In genomic region chr1:52288286-52288685, GRCh38 we compare ENCODE assay signal across 15 cellular contexts.
DNase-seq lines count a peak whose midpoint lies in the region; ATAC-seq and TF ChIP-seq lines count a peak whose summit lies in the region.
"Had no signal": no experiment of that assay in that cellular context is flagged by ENCODE, and none has a peak within 500 bp of the region (broad histone marks: within the 10 kb centered on the region; RNA-seq: fewer than 3 reads in every experiment).

No MANE protein-coding gene starts in this region.

- H3K4me1 Mint-ChIP-seq in activated naive CD8-positive, alpha-beta T cell treated with anti-CD3 and anti-CD28 coated beads, Interleukin-2, amount 50 U/mL, for 24 hours, result no peaks in the 10 kb centered on the region
- no peaks in the 10 kb centered on the region for H3K4me1 Mint-ChIP-seq in activated naive CD8-positive, alpha-beta T cell treated with anti-CD3 and anti-CD28 coated beads for 36 hours
- H3K4me1 Mint-ChIP-seq in endodermal cell, result no peaks in the 10 kb centered on the region

- H3K36me3 ChIP-seq in WERI-Rb-1, result no peaks in the 10 kb centered on the region
- no peaks in the 10 kb centered on the region for H3K36me3 ChIP-seq in endodermal cell (ENCODE audit: control insufficient read depth, insufficient read depth, low read length)

- H3K9me3 Mint-ChIP-seq in activated naive CD8-positive, alpha-beta T cell treated with anti-CD3 and anti-CD28 coated beads, Interleukin-2, amount 50 U/mL, for 24 hours, result no peaks in the 10 kb centered on the region
- no peaks in the 10 kb centered on the region for H3K9me3 Mint-ChIP-seq in activated naive CD8-positive, alpha-beta T cell treated with anti-CD3 and anti-CD28 coated beads for 36 hours
- H3K9me3 Mint-ChIP-seq in endodermal cell, result no peaks in the 10 kb centered on the region

- no peaks in the 10 kb centered on the region for H3K9me3 ChIP-seq in WERI-Rb-1 (ENCODE audit: severe bottlenecking)
- H3K9me3 ChIP-seq in endodermal cell (ENCODE audit: control insufficient read depth, low read length), result no peaks in the 10 kb centered on the region

- no peaks in the 10 kb centered on the region for H3K4me1 ChIP-seq in endodermal cell (ENCODE audit: control insufficient read depth, insufficient read depth, low read length)

- H3K27me3 Mint-ChIP-seq in activated naive CD8-positive, alpha-beta T cell treated with anti-CD3 and anti-CD28 coated beads, Interleukin-2, amount 50 U/mL, for 24 hours, result no peaks in the 10 kb centered on the region
- H3K27me3 Mint-ChIP-seq in activated naive CD8-positive, alpha-beta T cell treated with anti-CD3 and anti-CD28 coated beads for 36 hours, result no peaks in the 10 kb centered on the region
- H3K27me3 Mint-ChIP-seq in endodermal cell (ENCODE audit: insufficient read depth), result no peaks in the 10 kb centered on the region

- DNase-seq in activated naive CD8-positive, alpha-beta T cell treated with anti-CD3 and anti-CD28 coated beads, Interleukin-2, amount 50 U/mL, for 24 hours, result no peak
- DNase-seq in activated naive CD8-positive, alpha-beta T cell treated with anti-CD3 and anti-CD28 coated beads for 36 hours, result no peak
- peak; percentile 17 for DNase-seq in RPMI7951 (ENCODE audit: low read depth)
- peak; percentile 50 for DNase-seq in fibroblast of peridontal ligament (ENCODE audit: extremely low read depth)
- no peak for DNase-seq in NCI-H774 (lab: John Stamatoyannopoulos, UW)
- DNase-seq in WERI-Rb-1, result no peak
- DNase-seq in endodermal cell, result no peak
- DNase-seq: activated CD4-positive, alpha-beta T cell treated with anti-CD3 and anti-CD28 coated beads for 1 hour; activated T-cell treated with anti-CD3 and anti-CD28 coated beads, Interleukin-2, amount 50 U/mL, for 1 hour; Calu3; NCI-H1105 treated with DMSO at 0.1 percent for 48 hours; NCI-H345; occipital lobe had no signal

- H3K4me3 ChIP-seq in WERI-Rb-1 (ENCODE audit: low read depth, low read length) (no peak overlapping the region), endodermal cell (ENCODE audit: low read length) (no peak overlapping the region)
- H3K4me3 ChIP-seq: PC-9 had no signal

- 87 to 94% methylated on average over 3 of the region's 3 CpGs for WGBS in endodermal cell (ENCODE audit: insufficient coverage in 1 of 2, insufficient read length in 1 of 2), 2 experiments

- no peak overlapping the region for H3K4me3 Mint-ChIP-seq in activated naive CD8-positive, alpha-beta T cell treated with anti-CD3 and anti-CD28 coated beads, Interleukin-2, amount 50 U/mL, for 24 hours
- no peak overlapping the region for H3K4me3 Mint-ChIP-seq in activated naive CD8-positive, alpha-beta T cell treated with anti-CD3 and anti-CD28 coated beads for 36 hours
- H3K4me3 Mint-ChIP-seq in endodermal cell, result no peak overlapping the region

- H3K27ac ChIP-seq in WERI-Rb-1 (no peak overlapping the region), endodermal cell (ENCODE audit: low read depth, low read length) (no peak overlapping the region)
- H3K27ac ChIP-seq: PC-9 had no signal

- no peak overlapping the region for H3K27ac Mint-ChIP-seq in activated naive CD8-positive, alpha-beta T cell treated with anti-CD3 and anti-CD28 coated beads, Interleukin-2, amount 50 U/mL, for 24 hours
- no peak overlapping the region for H3K27ac Mint-ChIP-seq in activated naive CD8-positive, alpha-beta T cell treated with anti-CD3 and anti-CD28 coated beads for 36 hours
- H3K27ac Mint-ChIP-seq in endodermal cell, result no peak overlapping the region

- TF ChIP-seq CTCF in WERI-Rb-1 (IDR thresholded peaks at IDR 0.05; ENCODE audit: low read depth, low read length), result no peak
- TF ChIP-seq CTCF in endodermal cell (conservative IDR thresholded peaks at IDR 0.05), result no peak

- H3K9ac ChIP-seq in endodermal cell (ENCODE audit: extremely low read depth, low read length, poor library complexity, severe bottlenecking), result no peak overlapping the region

- peak; percentile 20 for ATAC-seq in activated naive CD8-positive, alpha-beta T cell treated with anti-CD3 and anti-CD28 coated beads, Interleukin-2, amount 50 U/mL, for 24 hours
- ATAC-seq in HG02884 (IDR thresholded peaks at IDR 0.05; ENCODE audit: unreplicated experiment), result no peak

- H3K27me3 ChIP-seq in WERI-Rb-1 (ENCODE audit: insufficient read depth, low read depth, severe bottlenecking) (no peaks in the 10 kb centered on the region), endodermal cell (ENCODE audit: control insufficient read depth, insufficient read depth, low read length, poor library complexity, severe bottlenecking) (no peaks in the 10 kb centered on the region)

- no peaks in the 10 kb centered on the region for H3K36me3 Mint-ChIP-seq in activated naive CD8-positive, alpha-beta T cell treated with anti-CD3 and anti-CD28 coated beads, Interleukin-2, amount 50 U/mL, for 24 hours (ENCODE audit: low read depth)
- H3K36me3 Mint-ChIP-seq in activated naive CD8-positive, alpha-beta T cell treated with anti-CD3 and anti-CD28 coated beads for 36 hours, result peaks cover 6% of the 10 kb centered on the region
- H3K36me3 Mint-ChIP-seq in endodermal cell (ENCODE audit: low read depth), result peaks cover 11% of the 10 kb centered on the region

Comparison
In these comparisons a context has a peak if more than half of its experiments do, and no peak if none do; other contexts are left out.
1. DNase-seq: peak in RPMI7951 (single experiment) and fibroblast of peridontal ligament (single experiment); none in activated naive CD8-positive, alpha-beta T cell treated with anti-CD3 and anti-CD28 coated beads, Interleukin-2, amount 50 U/mL, for 24 hours (single experiment), activated naive CD8-positive, alpha-beta T cell treated with anti-CD3 and anti-CD28 coated beads for 36 hours (single experiment), NCI-H774 (single experiment), WERI-Rb-1 (single experiment) and endodermal cell (single experiment).